Comparison of ENCODE assay signal across 8 cellular contexts in the genomic region with DNA sequence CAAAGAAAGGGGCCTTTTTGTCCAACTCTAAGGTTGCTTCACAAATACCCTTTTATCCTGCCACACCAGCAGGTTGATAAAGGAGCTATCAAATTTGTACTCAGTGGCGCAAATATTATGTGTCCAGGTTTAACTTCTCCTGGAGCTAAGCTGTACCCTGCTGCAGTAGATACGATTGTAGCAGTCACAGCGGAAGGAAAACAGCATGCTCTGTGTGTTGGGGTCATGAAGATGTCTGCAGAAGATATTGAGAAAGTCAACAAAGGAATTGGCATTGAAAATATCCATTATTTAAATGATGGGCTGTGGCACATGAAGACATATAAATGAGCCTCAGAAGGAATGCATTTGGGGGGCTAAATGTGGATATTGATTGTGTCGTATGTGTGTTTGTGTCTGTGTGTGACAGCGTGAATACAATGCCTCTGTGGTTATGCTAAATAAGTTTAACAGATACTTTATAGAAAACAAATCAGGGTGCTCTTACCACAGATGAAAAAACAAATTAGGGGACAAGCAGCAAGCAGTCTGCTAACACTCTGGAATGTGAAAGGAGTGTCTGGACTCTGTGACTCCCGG. TPM values are rescaled to one million over a fixed set of nuclear protein-coding genes. Genes with fewer than 3 reads are reported as not detected.
DNase-seq lines count a peak whose midpoint lies in the region; ATAC-seq and TF ChIP-seq lines count a peak whose summit lies in the region.

No MANE protein-coding gene starts in this region.

- intact Hi-C loops in psoas muscle (cut with DNase I) = no loop called here

- H2AFZ ChIP-seq in SU-DHL-6 (ENCODE audit: low read depth, low read length, severe bottlenecking) = no peak overlapping the region

- WGBS in psoas muscle, 3 donors = 51 to 62% (median 56%) methylated on average over 6 of the region's 6 CpGs

- ATAC-seq in psoas muscle = peak in 1 of 4 donors; percentile 16
- no peak for ATAC-seq in GM21717 (IDR thresholded peaks at IDR 0.05; ENCODE audit: unreplicated experiment)

- H3K27me3 ChIP-seq in SU-DHL-6 (ENCODE audit: low read length) (no peaks in the 10 kb centered on the region), psoas muscle (ENCODE audit: insufficient read depth in 3 of 3, low read length in 2 of 3) (no peaks in the 10 kb centered on the region)

- peak overlapping the region; percentile 60 for H3K4me2 ChIP-seq in SU-DHL-6 (ENCODE audit: low read depth, low read length, poor library complexity, severe bottlenecking)

- peaks cover 5% of the 10 kb centered on the region for H3K4me1 ChIP-seq in psoas muscle

- H3K36me3 ChIP-seq in SU-DHL-6 (ENCODE audit: low read length) (peaks cover 6% of the 10 kb centered on the region), psoas muscle (ENCODE audit: insufficient read depth in 1 of 2, low read depth in 1 of 2) (peaks cover 10 to 65% of the 10 kb centered on the region in 2 donors)

- peaks cover 20% of the 10 kb centered on the region for H3K79me2 ChIP-seq in SU-DHL-6 (ENCODE audit: insufficient read depth, low read length)

- DNase-seq in fibroblast of pulmonary artery (ENCODE audit: low read depth) = no peak
- no peak for DNase-seq in psoas muscle
- no peak for DNase-seq in NCI-H2081 treated with DMSO at 0.1 percent for 48 hours (lab: John Stamatoyannopoulos, UW)
- no peak for DNase-seq in NCI-H748 treated with DMSO at 0.1 percent for 48 hours (lab: John Stamatoyannopoulos, UW)
- no peak for DNase-seq in GM19240 (ENCODE audit: insufficient read length, low spot score)

- TF ChIP-seq CTCF in SU-DHL-6 (IDR thresholded peaks at IDR 0.05; ENCODE audit: insufficient read depth, low read length, poor library complexity, severe bottlenecking) (no peak), fibroblast of pulmonary artery (IDR thresholded peaks at IDR 0.05; ENCODE audit: low read length, missing control alignments) (no peak), psoas muscle (IDR thresholded peaks at IDR 0.05) (no peak)

- peak overlapping the region; percentile 93 for H3K4me3 ChIP-seq in GM08714 (ENCODE audit: low read length)
- H3K4me3 ChIP-seq in SU-DHL-6 (ENCODE audit: insufficient read depth, low read length, poor library complexity, severe bottlenecking) = peak overlapping the region; percentile 65
- peak overlapping the region; percentile 70 for H3K4me3 ChIP-seq in fibroblast of pulmonary artery (replicated peaks; ENCODE audit: low read depth, low read length)
- H3K4me3 ChIP-seq in psoas muscle = peak overlapping the region; percentile 79

- H3K9me3 ChIP-seq in SU-DHL-6 (ENCODE audit: insufficient read depth, low read length) (no peaks in the 10 kb centered on the region), psoas muscle (no peaks in the 10 kb centered on the region)

- H3K27ac ChIP-seq in SU-DHL-6 (ENCODE audit: low read depth, low read length) = peak overlapping the region; percentile 48
- peak overlapping the region; percentile 88 for H3K27ac ChIP-seq in psoas muscle

- peak overlapping the region; percentile 78 for H3K9ac ChIP-seq in SU-DHL-6 (ENCODE audit: low read length)

- no peaks in the 10 kb centered on the region for H3F3A ChIP-seq in SU-DHL-6 (ENCODE audit: insufficient read depth)

- H3K9me2 ChIP-seq in SU-DHL-6 (replicated peaks; ENCODE audit: insufficient read depth, low read length) = no peaks in the 10 kb centered on the region

- H4K20me1 ChIP-seq in SU-DHL-6 (ENCODE audit: low read depth, low read length) = no peaks in the 10 kb centered on the region

RNA-seq across cellular contexts. Expression of a gene that starts 33.6 kb away (rescaled TPM):
- 10 to 100 TPM; 32.4 to 62.5 (median 49.2) TPM for total RNA-seq in psoas muscle
- 100 to 1,000 TPM in 1 of 3 donors, 10 to 100 TPM in 2; 44.0 to 112 (median 48.4) TPM for polyA plus RNA-seq in psoas muscle

RNA-seq across cellular contexts. Expression of a gene that starts 57.3 kb away (rescaled TPM):
- total RNA-seq in psoas muscle = 100 to 1,000 TPM in 2 of 4 donors, 10 to 100 TPM in 2; 25.1 to 129 (median 102) TPM
- 100 to 1,000 TPM in 1 of 3 donors, 10 to 100 TPM in 2; 45.1 to 574 (median 45.2) TPM for polyA plus RNA-seq in psoas muscle
